In the genomic region with DNA sequence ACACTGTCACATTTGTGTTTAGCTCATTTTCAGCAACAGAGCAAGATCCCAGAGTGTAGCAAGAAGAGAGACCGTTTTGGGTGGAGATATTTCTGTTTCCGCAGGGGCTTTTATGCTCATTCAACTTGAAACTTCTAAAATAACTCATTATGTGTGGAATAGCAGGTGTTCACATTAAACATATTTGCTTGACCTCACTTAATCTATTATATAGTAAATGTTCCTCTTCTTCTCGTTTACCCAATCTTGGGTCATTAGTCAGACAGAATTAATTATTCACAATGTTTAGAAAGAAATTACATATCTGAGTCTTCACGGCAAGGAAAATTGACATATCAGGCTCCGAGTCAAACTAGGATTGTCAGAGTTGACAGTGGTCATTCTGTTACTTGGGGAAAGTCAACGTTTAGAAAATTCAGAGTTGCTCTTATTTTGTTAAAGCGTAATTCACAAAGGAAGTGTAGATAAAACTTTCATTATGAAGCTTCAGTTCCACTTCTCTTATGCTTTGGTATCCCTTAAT, we compare ENCODE assay signal across 13 cellular contexts.
DNase-seq lines count a peak whose midpoint lies in the region; ATAC-seq and TF ChIP-seq lines count a peak whose summit lies in the region.
"Had no signal": no experiment of that assay in that cellular context is flagged by ENCODE, and none has a peak within 500 bp of the region (broad histone marks: within the 10 kb centered on the region; RNA-seq: fewer than 3 reads in every experiment).

No MANE protein-coding gene starts in this region.

- TF ChIP-seq CTCF in type B pancreatic cell (conservative IDR thresholded peaks at IDR 0.05) (no peak), brain microvascular endothelial cell (IDR thresholded peaks at IDR 0.05; ENCODE audit: low read depth, low read length, missing control alignments) (no peak)

- H3K27ac Mint-ChIP-seq in type B pancreatic cell, result no peak overlapping the region
- H3K27ac Mint-ChIP-seq: activated naive CD4-positive, alpha-beta T cell treated with anti-CD3 and anti-CD28 coated beads, Interleukin-2, amount 50 U/mL, for 24 hours; mesothelial cell of epicardium had no signal

- H3K4me3 Mint-ChIP-seq in type B pancreatic cell, result no peak overlapping the region
- H3K4me3 Mint-ChIP-seq: activated naive CD4-positive, alpha-beta T cell treated with anti-CD3 and anti-CD28 coated beads, Interleukin-2, amount 50 U/mL, for 24 hours; mesothelial cell of epicardium had no signal

- DNase-seq in Caki2 (ENCODE audit: low read depth), result peak; percentile 41
- peak in 2 of 3 experiments; percentile 45 to 81 for DNase-seq in NCI-H1417 (lab: John Stamatoyannopoulos, UW)
- DNase-seq in left cardiac atrium, result no peak
- no peak for DNase-seq in type B pancreatic cell (ENCODE audit: extremely low spot score, unreplicated experiment)
- no peak for DNase-seq in brain microvascular endothelial cell
- no peak for DNase-seq in pons (ENCODE audit: low spot score)
- DNase-seq: esophagus squamous epithelium, SHP77 treated with DMSO at 0.1 percent for 48 hours, uterus had no signal

- no peak overlapping the region for H3K27ac ChIP-seq in brain microvascular endothelial cell
- H3K27ac ChIP-seq: uterus had no signal

- H3K4me1 Mint-ChIP-seq in type B pancreatic cell (ENCODE audit: unreplicated experiment), result peaks cover 4% of the 10 kb centered on the region

- no peak overlapping the region for H3K4me3 ChIP-seq in brain microvascular endothelial cell (ENCODE audit: low read depth, low read length)
- H3K4me3 ChIP-seq: esophagus squamous epithelium, uterus had no signal

- H3K27me3 ChIP-seq in brain microvascular endothelial cell (replicated peaks), result no peaks in the 10 kb centered on the region
- H3K27me3 ChIP-seq: esophagus squamous epithelium, uterus had no signal

- H3K9me3 Mint-ChIP-seq in type B pancreatic cell, result peaks cover 5% of the 10 kb centered on the region
- H3K9me3 Mint-ChIP-seq: activated naive CD4-positive, alpha-beta T cell treated with anti-CD3 and anti-CD28 coated beads, Interleukin-2, amount 50 U/mL, for 24 hours had no signal

- H3K36me3 ChIP-seq in brain microvascular endothelial cell (replicated peaks), result no peaks in the 10 kb centered on the region
- H3K36me3 ChIP-seq: esophagus squamous epithelium, uterus had no signal

- H3K27me3 Mint-ChIP-seq in type B pancreatic cell, result peaks cover 4% of the 10 kb centered on the region
- H3K27me3 Mint-ChIP-seq: activated naive CD4-positive, alpha-beta T cell treated with anti-CD3 and anti-CD28 coated beads, Interleukin-2, amount 50 U/mL, for 24 hours had no signal

- H3K36me3 Mint-ChIP-seq in type B pancreatic cell, result peaks cover 4% of the 10 kb centered on the region
- H3K36me3 Mint-ChIP-seq: activated naive CD4-positive, alpha-beta T cell treated with anti-CD3 and anti-CD28 coated beads, Interleukin-2, amount 50 U/mL, for 24 hours had no signal

- ATAC-seq in GM18907 (IDR thresholded peaks at IDR 0.05; ENCODE audit: unreplicated experiment) (peak; percentile 87), HG02798 (IDR thresholded peaks at IDR 0.05; ENCODE audit: poor library complexity, unreplicated experiment) (peak; percentile 85), left cardiac atrium (no peak)

- in situ Hi-C loops in Caki2 (cut with HindIII; ENCODE audit: low pct_unique_long_range_greater_than_20kb, low sequenced_read_pairs) (no loop called here), brain microvascular endothelial cell (cut with HindIII; ENCODE audit: low pct_ligation_motif_present, low sequenced_read_pairs) (no loop called here)

- intact Hi-C loops in left cardiac atrium (cut with DNase I), result no loop called here

Comparison
In these comparisons a context has a peak if more than half of its experiments do, and no peak if none do; other contexts are left out.
1. DNase-seq: peak in Caki2 (single experiment) and NCI-H1417 (2 of 3); none in left cardiac atrium (single experiment), type B pancreatic cell (single experiment), brain microvascular endothelial cell (single experiment) and pons (single experiment).
2. ATAC-seq: peak in GM18907 (single experiment) and HG02798 (single experiment); none in left cardiac atrium (0 of 2).